In the genomic region with DNA sequence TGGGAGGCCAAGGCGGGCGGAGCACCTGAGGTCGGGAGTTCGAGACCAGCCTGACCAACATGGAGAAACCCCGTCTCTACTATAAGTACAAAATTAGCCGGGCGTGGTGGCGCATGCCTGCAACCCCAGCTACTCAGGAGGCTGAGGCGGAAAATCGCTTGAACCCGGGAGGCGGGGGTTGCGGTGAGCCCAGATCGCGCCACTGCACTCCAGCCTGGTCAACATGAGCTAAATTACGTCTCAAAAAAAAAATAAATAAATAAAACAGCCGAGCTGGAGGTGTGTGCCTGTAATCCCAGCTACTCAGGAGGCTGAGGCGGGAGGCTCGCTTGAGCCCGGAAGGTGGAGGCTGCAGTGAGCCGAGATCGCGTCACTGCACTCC, we compare ENCODE assay signal across 8 cellular contexts. TPM values are rescaled to one million over a fixed set of nuclear protein-coding genes. Genes with fewer than 3 reads are reported as not detected.
DNase-seq lines count a peak whose midpoint lies in the region; ATAC-seq and TF ChIP-seq lines count a peak whose summit lies in the region.
"Not testable (repeated sequence)": the region's sequence is repeated elsewhere in the genome, so short reads cannot be mapped to it uniquely, and the experiment has no call there.

No MANE protein-coding gene starts in this region.

- H3K4me2 ChIP-seq in neuronal stem cell (ENCODE audit: insufficient read depth, low read length, poor library complexity, severe bottlenecking), result peak overlapping the region; percentile 58

- in situ Hi-C loops in astrocyte of the spinal cord (cut with HindIII; ENCODE audit: low sequenced_read_pairs), result not testable (repeated sequence)

- peak; percentile 25 for ATAC-seq in left colon

- H3K36me3 ChIP-seq in esophagus (ENCODE audit: control insufficient read depth in 2 of 2, insufficient read depth in 2 of 2, low read length in 1 of 2); subcutaneous abdominal adipose tissue (ENCODE audit: control insufficient read depth in 5 of 5, insufficient read depth in 5 of 5, low read length in 5 of 5): not testable (repeated sequence)
- H3K36me3 ChIP-seq in neuronal stem cell (replicated peaks in 1 of 2; ENCODE audit: control insufficient read depth in 2 of 2, insufficient read depth in 2 of 2, low read length in 2 of 2), result peaks cover 6 to 11% of the 10 kb centered on the region in 2 donors

- H3K79me1 ChIP-seq in neuronal stem cell (ENCODE audit: low read depth, low read length), result not testable (repeated sequence)

- H3K27ac Mint-ChIP-seq in CD14-positive monocyte, result peak overlapping the region; percentile 90 to 96 (median 94)

- not testable (repeated sequence) for H3K27me3 ChIP-seq in esophagus (ENCODE audit: control insufficient read depth in 1 of 2, insufficient read depth in 2 of 2, low read length in 2 of 2); neuronal stem cell (ENCODE audit: control insufficient read depth in 3 of 3, insufficient read depth in 3 of 3, low read depth in 1 of 3, low read length in 3 of 3); subcutaneous abdominal adipose tissue (ENCODE audit: control insufficient read depth in 5 of 5, insufficient read depth in 4 of 5, low read length in 5 of 5)

- H4K8ac ChIP-seq in neuronal stem cell (ENCODE audit: low read depth, low read length), result not testable (repeated sequence)

- H3K9me3 ChIP-seq in esophagus (ENCODE audit: control insufficient read depth in 2 of 2, insufficient read depth in 1 of 2, low read depth in 1 of 2, low read length in 1 of 2); neuronal stem cell (replicated peaks in 1 of 2; ENCODE audit: control insufficient read depth in 2 of 2, insufficient read depth in 1 of 2, low read depth in 1 of 2, low read length in 2 of 2); subcutaneous abdominal adipose tissue (ENCODE audit: control insufficient read depth in 5 of 5, low read length in 5 of 5): not testable (repeated sequence)

- H2BK15ac ChIP-seq in neuronal stem cell (ENCODE audit: low read length), result not testable (repeated sequence)

- peak overlapping the region; percentile 80 for H3K4me3 ChIP-seq in Jurkat, Clone E6-1 (ENCODE audit: low read length)
- peak overlapping the region; percentile 59 for H3K4me3 ChIP-seq in WI38 (ENCODE audit: low read depth, low read length)
- H3K4me3 ChIP-seq in astrocyte of the spinal cord (ENCODE audit: low read depth, low read length), result peak overlapping the region; percentile 65
- peak overlapping the region; percentile 54 to 61 for H3K4me3 ChIP-seq in esophagus (ENCODE audit: low read depth in 1 of 2, low read length in 2 of 2)
- peak overlapping the region; percentile 75 to 79 for H3K4me3 ChIP-seq in neuronal stem cell (ENCODE audit: low read length in 2 of 2)
- H3K4me3 ChIP-seq in subcutaneous abdominal adipose tissue (ENCODE audit: low read depth in 1 of 5, low read length in 5 of 5), result peak overlapping the region in 4 of 5 donors; percentile 55 to 78 (median 70)

- H4K91ac ChIP-seq in neuronal stem cell (ENCODE audit: low read depth, low read length, poor library complexity), result not testable (repeated sequence)

- TF ChIP-seq CTCF in CD14-positive monocyte (IDR thresholded peaks at IDR 0.05); WI38 (IDR thresholded peaks at IDR 0.05; ENCODE audit: low read depth, low read length); astrocyte of the spinal cord (IDR thresholded peaks at IDR 0.05; ENCODE audit: low read depth, low read length): not testable (repeated sequence)

- H3K27me3 Mint-ChIP-seq in CD14-positive monocyte (ENCODE audit: low read depth in 3 of 3), result not testable (repeated sequence)

- not testable (repeated sequence) for H2BK120ac ChIP-seq in neuronal stem cell (ENCODE audit: low read depth, low read length)

- H3K14ac ChIP-seq in neuronal stem cell (ENCODE audit: low read length), result not testable (repeated sequence)

- H3K9ac ChIP-seq in neuronal stem cell (ENCODE audit: low read depth, low read length, poor library complexity) (peak overlapping the region; percentile 64), subcutaneous abdominal adipose tissue (ENCODE audit: low read length in 5 of 5) (peak overlapping the region in 4 of 5 donors; percentile 71 to 91 (median 86))

- H3K27ac ChIP-seq in esophagus (ENCODE audit: low read depth in 2 of 2, low read length in 1 of 2) (peak overlapping the region; percentile 82 to 96), neuronal stem cell (replicated peaks; ENCODE audit: low read length) (peak overlapping the region; percentile 81), subcutaneous abdominal adipose tissue (ENCODE audit: low read depth, low read length) (peak overlapping the region; percentile 93)

- H3K36me3 Mint-ChIP-seq in CD14-positive monocyte, result peaks cover 2 to 13% of the 10 kb centered on the region in 2 donors

- H3K4me1 ChIP-seq in esophagus (ENCODE audit: control insufficient read depth in 2 of 2, insufficient read depth in 2 of 2, low read length in 1 of 2); neuronal stem cell (ENCODE audit: control insufficient read depth in 2 of 2, insufficient read depth in 1 of 2, low read depth in 1 of 2, low read length in 2 of 2); subcutaneous abdominal adipose tissue (ENCODE audit: control insufficient read depth in 5 of 5, insufficient read depth in 5 of 5, low read length in 5 of 5): not testable (repeated sequence)

- not testable (repeated sequence) for H3K4me1 Mint-ChIP-seq in CD14-positive monocyte

- H3K23ac ChIP-seq in neuronal stem cell (ENCODE audit: low read depth, low read length, poor library complexity), result not testable (repeated sequence)

- not testable (repeated sequence) for H3K9me3 Mint-ChIP-seq in CD14-positive monocyte

- H3K18ac ChIP-seq in neuronal stem cell (ENCODE audit: low read length), result peak overlapping the region; percentile 31

- H2BK12ac ChIP-seq in neuronal stem cell (ENCODE audit: low read length), result not testable (repeated sequence)

- not testable (repeated sequence) for H2BK5ac ChIP-seq in neuronal stem cell (ENCODE audit: low read length)

- intact Hi-C loops in CD14-positive monocyte (cut with micrococcal nuclease), result loop anchor here (5.0 to 10.0 kb wide), 3 partner anchors 54 to 238 kb away; a partner anchor contains a TSS
- intact Hi-C loops in left colon (cut with DNase I, micrococcal nuclease), result not testable (repeated sequence)

- 62 to 63% methylated on average over 23 of the region's 23 CpGs for WGBS in esophagus, 2 donors
- no CpG with 5 or more reads among the region's 23 CpGs for WGBS in neuronal stem cell (ENCODE audit: extremely low coverage in 2 of 2, insufficient read length in 2 of 2, insufficient replicate concordance in 1 of 2), 2 donors

- H2AK5ac ChIP-seq in neuronal stem cell (ENCODE audit: low read depth, low read length), result not testable (repeated sequence)

- H3K4me3 Mint-ChIP-seq in CD14-positive monocyte, result peak overlapping the region; percentile 91 to 95

- H3K4ac ChIP-seq in neuronal stem cell (ENCODE audit: low read length), result not testable (repeated sequence)

- not testable (repeated sequence) for DNase-seq in CD14-positive monocyte (ENCODE audit: low spot score); Jurkat, Clone E6-1 (ENCODE audit: low read depth, low spot score); astrocyte of the spinal cord (ENCODE audit: low read depth, low spot score); left colon; neuronal stem cell (ENCODE audit: low spot score)

- peak overlapping the region; percentile 90 for H2AFZ ChIP-seq in neuronal stem cell (ENCODE audit: low read length)

RNA-seq across cellular contexts. Expression of a gene that starts 11.1 kb away (rescaled TPM):
- polyA plus RNA-seq in CD14-positive monocyte (not detected), esophagus (under 1 TPM; 0.16 to 0.22 TPM)
- not detected for polyA plus RNA-seq in Jurkat, Clone E6-1 (2012; ENCODE audit: insufficient read depth, insufficient read length)
- under 1 TPM; 0.46 to 0.50 TPM for total RNA-seq in left colon
- polyA plus RNA-seq in neuronal stem cell (2013, experiment 1 of 2), result 0.04 TPM
- polyA plus RNA-seq in neuronal stem cell (2013, experiment 2 of 2), result 0.04 TPM

RNA-seq across cellular contexts. Expression of a gene that starts 19.8 kb away (rescaled TPM):
- polyA plus RNA-seq in CD14-positive monocyte (under 1 TPM; 0.16 to 0.71 TPM), esophagus (1 to 10 TPM; 6.2 to 7.8 TPM)
- polyA plus RNA-seq in Jurkat, Clone E6-1 (2012; ENCODE audit: insufficient read depth, insufficient read length), result 22.8 TPM
- total RNA-seq in left colon, result 1 to 10 TPM; 8.5 to 9.4 TPM
- polyA plus RNA-seq in neuronal stem cell (2013, experiment 1 of 2), result 18.5 TPM
- 20.5 TPM for polyA plus RNA-seq in neuronal stem cell (2013, experiment 2 of 2)

Comparison
In these comparisons a context has a peak if more than half of its experiments do, and no peak if none do; other contexts are left out.
1. RNA of a gene that starts 19.8 kb away (polyA plus RNA-seq): 6.2 to 7.8 TPM in esophagus; 0.16 to 0.71 TPM in CD14-positive monocyte; every median in the first group is over 4 times any median in the second.
2. Peak in every context shown above with its lines, with median percentiles within 50 percentile points of each other: H3K4me3 ChIP-seq and H3K27ac ChIP-seq.